Comparison of ENCODE assay signal across 18 cellular contexts in genomic region chr6:159108438-159108985, GRCh38.
DNase-seq lines count a peak whose midpoint lies in the region; ATAC-seq, FAIRE-seq and TF ChIP-seq lines count a peak whose summit lies in the region.
"Had no signal": no experiment of that assay in that cellular context is flagged by ENCODE, and none has a peak within 500 bp of the region (broad histone marks: within the 10 kb centered on the region; RNA-seq: fewer than 3 reads in every experiment).

No MANE protein-coding gene starts in this region.

- peaks cover 69% of the 10 kb centered on the region for H3K4me1 Mint-ChIP-seq in activated naive CD4-positive, alpha-beta T cell treated with anti-CD3 and anti-CD28 coated beads, Interleukin-2, amount 10 ng/mL, durations not matched to agents 7 days and 5 days
- H3K4me1 Mint-ChIP-seq in activated B cell treated with CpG ODN at 0.5 μM for 24 hours: peaks cover 87% of the 10 kb centered on the region
- H3K4me1 Mint-ChIP-seq in stimulated activated naive B cell treated with anti-CD40 and anti-IgM and Interleukin-4, amounts not matched to agents 10 μg/mL and 1 μg/mL and 100 μg/mL, for 72 hours: peaks cover 59 to 83% of the 10 kb centered on the region in 2 donors

- ATAC-seq in activated B cell treated with CpG ODN at 0.5 μM for 24 hours (ENCODE audit: low read depth): no peak
- ATAC-seq in stimulated activated naive B cell treated with anti-CD40 and anti-IgM and Interleukin-4, amounts not matched to agents 10 μg/mL and 1 μg/mL and 100 μg/mL, for 72 hours (replicated peaks): no peak
- no peak for ATAC-seq in HG03095 (IDR thresholded peaks at IDR 0.05; ENCODE audit: unreplicated experiment)
- ATAC-seq: left lobe of liver had no signal

- H3K9me3 ChIP-seq in effector memory CD4-positive, alpha-beta T cell (ENCODE audit: control insufficient read depth, low read length): no peaks in the 10 kb centered on the region

- H3K9me3 Mint-ChIP-seq in activated naive CD4-positive, alpha-beta T cell treated with anti-CD3 and anti-CD28 coated beads, Interleukin-2, amount 10 ng/mL, durations not matched to agents 7 days and 5 days: no peaks in the 10 kb centered on the region
- no peaks in the 10 kb centered on the region for H3K9me3 Mint-ChIP-seq in activated B cell treated with CpG ODN at 0.5 μM for 24 hours
- H3K9me3 Mint-ChIP-seq in stimulated activated naive B cell treated with anti-CD40 and anti-IgM and Interleukin-4, amounts not matched to agents 10 μg/mL and 1 μg/mL and 100 μg/mL, for 72 hours: no peaks in the 10 kb centered on the region

- H3K4me3 Mint-ChIP-seq in activated naive CD4-positive, alpha-beta T cell treated with anti-CD3 and anti-CD28 coated beads, Interleukin-2, amount 10 ng/mL, durations not matched to agents 7 days and 5 days: no peak overlapping the region
- H3K4me3 Mint-ChIP-seq in activated B cell treated with CpG ODN at 0.5 μM for 24 hours: no peak overlapping the region
- H3K4me3 Mint-ChIP-seq in stimulated activated naive B cell treated with anti-CD40 and anti-IgM and Interleukin-4, amounts not matched to agents 10 μg/mL and 1 μg/mL and 100 μg/mL, for 72 hours: no peak overlapping the region

- no peaks in the 10 kb centered on the region for H3K27me3 Mint-ChIP-seq in activated naive CD4-positive, alpha-beta T cell treated with anti-CD3 and anti-CD28 coated beads, Interleukin-2, amount 10 ng/mL, durations not matched to agents 7 days and 5 days
- no peaks in the 10 kb centered on the region for H3K27me3 Mint-ChIP-seq in activated B cell treated with CpG ODN at 0.5 μM for 24 hours
- H3K27me3 Mint-ChIP-seq in stimulated activated naive B cell treated with anti-CD40 and anti-IgM and Interleukin-4, amounts not matched to agents 10 μg/mL and 1 μg/mL and 100 μg/mL, for 72 hours: no peaks in the 10 kb centered on the region

- H3K36me3 ChIP-seq in effector memory CD4-positive, alpha-beta T cell (ENCODE audit: control insufficient read depth, insufficient read depth, low read length): no peaks in the 10 kb centered on the region

- intact Hi-C loops in activated B cell treated with CpG ODN at 0.5 μM for 24 hours (cut with micrococcal nuclease): loop anchor here (5.0 kb wide), 3 partner anchors 291 to 461 kb away; partner anchors contain the start of gene EZR

- H3K36me3 Mint-ChIP-seq in activated naive CD4-positive, alpha-beta T cell treated with anti-CD3 and anti-CD28 coated beads, Interleukin-2, amount 10 ng/mL, durations not matched to agents 7 days and 5 days: no peaks in the 10 kb centered on the region
- no peaks in the 10 kb centered on the region for H3K36me3 Mint-ChIP-seq in activated B cell treated with CpG ODN at 0.5 μM for 24 hours (ENCODE audit: low read depth)
- H3K36me3 Mint-ChIP-seq in stimulated activated naive B cell treated with anti-CD40 and anti-IgM and Interleukin-4, amounts not matched to agents 10 μg/mL and 1 μg/mL and 100 μg/mL, for 72 hours: no peaks in the 10 kb centered on the region

- peak overlapping the region; percentile 90 for H3K27ac Mint-ChIP-seq in activated naive CD4-positive, alpha-beta T cell treated with anti-CD3 and anti-CD28 coated beads, Interleukin-2, amount 10 ng/mL, durations not matched to agents 7 days and 5 days
- H3K27ac Mint-ChIP-seq in activated B cell treated with CpG ODN at 0.5 μM for 24 hours: peak overlapping the region; percentile 98
- H3K27ac Mint-ChIP-seq in stimulated activated naive B cell treated with anti-CD40 and anti-IgM and Interleukin-4, amounts not matched to agents 10 μg/mL and 1 μg/mL and 100 μg/mL, for 72 hours: peak overlapping the region; percentile 82

- peaks cover 64% of the 10 kb centered on the region for H3K4me1 ChIP-seq in effector memory CD4-positive, alpha-beta T cell (ENCODE audit: control insufficient read depth, insufficient read depth, low read length, poor library complexity, severe bottlenecking)

- POLR2A ChIA-PET in activated B cell treated with CpG ODN at 0.5 μM for 24 hours (lab: Charles Lee): interaction anchor here (2.0 to 20.1 kb wide), 8 partner anchors 10 to 97 kb away, joined by 8 to 1007 read pairs (median 94); partner anchors contain the start of gene TAGAP

- FAIRE-seq in frontal cortex (lab: Jason Lieb, UNC): no peak
- FAIRE-seq: GM19239 had no signal

- no peak for DNase-seq in activated naive CD4-positive, alpha-beta T cell treated with anti-CD3 and anti-CD28 coated beads, Interleukin-2, amount 10 ng/mL, durations not matched to agents 7 days and 5 days
- DNase-seq in activated naive CD4-positive, alpha-beta T cell (lab: John Stamatoyannopoulos, UW): no peak
- DNase-seq in activated B cell treated with CpG ODN at 0.5 μM for 24 hours (no peak), putamen (ENCODE audit: low spot score) (no peak), frontal cortex (ENCODE audit: low spot score in 2 of 2) (no peak)
- no peak for DNase-seq in effector memory CD4-positive, alpha-beta T cell
- DNase-seq in stimulated activated naive B cell treated with anti-CD40 and anti-IgM and Interleukin-4, amounts not matched to agents 10 μg/mL and 1 μg/mL and 100 μg/mL, for 72 hours: no peak
- DNase-seq: activated CD4-positive, alpha-beta T cell treated with anti-CD3 and anti-CD28 coated beads for 48 hours; Calu3; NCI-H1105; NCI-H2227 treated with DMSO at 0.1 percent for 48 hours; posterior cingulate gyrus; SHP77 treated with DMSO at 0.1 percent for 48 hours; stimulated activated CD4-positive, alpha-beta T cell treated with anti-CD3 and anti-CD28 coated beads, Interleukin-12 subunit alpha, Interleukin-12 subunit beta, amount 100 ng/mL, for 4 hours; T-helper 9 cell had no signal

- H3K27ac ChIP-seq in effector memory CD4-positive, alpha-beta T cell (ENCODE audit: insufficient read depth, low read length, poor library complexity, severe bottlenecking): peak overlapping the region; percentile 81

- no peak overlapping the region for H3K4me3 ChIP-seq in effector memory CD4-positive, alpha-beta T cell (ENCODE audit: insufficient read depth, low read depth, low read length, poor library complexity, severe bottlenecking)

- CTCF ChIA-PET in activated naive CD4-positive, alpha-beta T cell treated with anti-CD3 and anti-CD28 coated beads, Interleukin-2, amount 10 ng/mL, durations not matched to agents 7 days and 5 days (lab: Charles Lee): interaction anchor here (1.1 to 13.3 kb wide), 7 partner anchors 11 to 120 kb away, joined by 4 to 317 read pairs (median 10); partner anchors contain the start of genes RSPH3 and TAGAP
- CTCF ChIA-PET in activated B cell treated with CpG ODN at 0.5 μM for 24 hours (lab: Charles Lee): interaction anchor here (1.3 to 8.1 kb wide), 6 partner anchors 9 to 98 kb away, joined by 3 to 205 read pairs (median 26); no protein-coding TSS in a partner anchor

- no peak for TF ChIP-seq CTCF in activated B cell treated with CpG ODN at 0.5 μM for 24 hours (IDR thresholded peaks at IDR 0.05)

- no peaks in the 10 kb centered on the region for H3K27me3 ChIP-seq in effector memory CD4-positive, alpha-beta T cell (replicated peaks; ENCODE audit: control insufficient read depth, insufficient read depth, low read length, poor library complexity, severe bottlenecking)
